Comparison of ENCODE assay signal across 17 cellular contexts in genomic region chr3:195860456-195860855, GRCh38. TPM values are rescaled to one million over a fixed set of nuclear protein-coding genes. Genes with fewer than 3 reads are reported as not detected.
DNase-seq lines count a peak whose midpoint lies in the region; ATAC-seq and TF ChIP-seq lines count a peak whose summit lies in the region.
"Had no signal": no experiment of that assay in that cellular context is flagged by ENCODE, and none has a peak within 500 bp of the region (broad histone marks: within the 10 kb centered on the region; RNA-seq: fewer than 3 reads in every experiment).

No MANE protein-coding gene starts in this region.

- H3K9me3 ChIP-seq in NT2/D1 (ENCODE audit: insufficient read depth, low read length): no peaks in the 10 kb centered on the region
- no peaks in the 10 kb centered on the region for H3K9me3 ChIP-seq in liver (ENCODE audit: control insufficient read depth in 4 of 4, low read length in 3 of 4)
- H3K9me3 ChIP-seq: BE2C had no signal

- peaks cover 7% of the 10 kb centered on the region for H3K4me1 Mint-ChIP-seq in activated naive CD8-positive, alpha-beta T cell treated with anti-CD3 and anti-CD28 coated beads for 36 hours
- H3K4me1 Mint-ChIP-seq in activated naive CD8-positive, alpha-beta T cell treated with anti-CD3 and anti-CD28 coated beads, Interleukin-2, amount 50 U/mL, for 24 hours: peaks cover 6% of the 10 kb centered on the region
- H3K4me1 Mint-ChIP-seq in stimulated activated memory B cell treated with anti-CD40 and anti-IgM and Interleukin-4, amounts not matched to agents 10 μg/mL and 1 μg/mL and 100 μg/mL, for 72 hours: peaks cover 22% of the 10 kb centered on the region
- peaks cover 3 to 5% of the 10 kb centered on the region in 2 donors for H3K4me1 Mint-ChIP-seq in effector memory CD8-positive, alpha-beta T cell (ENCODE audit: low read depth in 2 of 2)
- peaks cover 6% of the 10 kb centered on the region for H3K4me1 Mint-ChIP-seq in activated CD4-positive, alpha-beta memory T cell treated with anti-CD3 and anti-CD28 coated beads, Interleukin-2, amount 10 ng/mL, durations not matched to agents 7 days and 5 days

- H3K9me3 Mint-ChIP-seq in activated naive CD8-positive, alpha-beta T cell treated with anti-CD3 and anti-CD28 coated beads for 36 hours: no peaks in the 10 kb centered on the region
- H3K9me3 Mint-ChIP-seq in activated naive CD8-positive, alpha-beta T cell treated with anti-CD3 and anti-CD28 coated beads, Interleukin-2, amount 50 U/mL, for 24 hours: no peaks in the 10 kb centered on the region
- no peaks in the 10 kb centered on the region for H3K9me3 Mint-ChIP-seq in stimulated activated memory B cell treated with anti-CD40 and anti-IgM and Interleukin-4, amounts not matched to agents 10 μg/mL and 1 μg/mL and 100 μg/mL, for 72 hours
- H3K9me3 Mint-ChIP-seq in effector memory CD8-positive, alpha-beta T cell: no peaks in the 10 kb centered on the region
- no peaks in the 10 kb centered on the region for H3K9me3 Mint-ChIP-seq in activated CD4-positive, alpha-beta memory T cell treated with anti-CD3 and anti-CD28 coated beads, Interleukin-2, amount 10 ng/mL, durations not matched to agents 7 days and 5 days
- H3K9me3 Mint-ChIP-seq: CD8-positive, alpha-beta T cell had no signal

- no peak for DNase-seq in activated naive CD8-positive, alpha-beta T cell treated with anti-CD3 and anti-CD28 coated beads for 36 hours
- no peak for DNase-seq in activated naive CD8-positive, alpha-beta T cell treated with anti-CD3 and anti-CD28 coated beads, Interleukin-2, amount 50 U/mL, for 24 hours
- DNase-seq in NT2/D1 (ENCODE audit: low read depth, low spot score): no peak
- no peak for DNase-seq in effector memory CD8-positive, alpha-beta T cell
- DNase-seq in activated CD4-positive, alpha-beta memory T cell treated with anti-CD3 and anti-CD28 coated beads, Interleukin-2, amount 10 ng/mL, durations not matched to agents 7 days and 5 days: no peak
- no peak for DNase-seq in hippocampal formation (lab: John Stamatoyannopoulos, UW)
- DNase-seq: BE2C, DMS79 treated with DMSO at 0.1 percent for 48 hours, KBM-7, MV-4-11, NCI-H1694 treated with DMSO at 0.1 percent for 48 hours, NCI-H510A treated with DMSO at 0.1 percent for 48 hours, PC-3, SIG-M5 had no signal

- POLR2A ChIA-PET in activated CD4-positive, alpha-beta memory T cell treated with anti-CD3 and anti-CD28 coated beads, Interleukin-2, amount 10 ng/mL, durations not matched to agents 7 days and 5 days (lab: Charles Lee): interaction anchor here (4.0 kb wide), 1 partner anchor 34 kb away, joined by 21 read pairs; no protein-coding TSS in a partner anchor

- H3K4me3 Mint-ChIP-seq in activated naive CD8-positive, alpha-beta T cell treated with anti-CD3 and anti-CD28 coated beads for 36 hours: no peak overlapping the region
- H3K4me3 Mint-ChIP-seq in activated naive CD8-positive, alpha-beta T cell treated with anti-CD3 and anti-CD28 coated beads, Interleukin-2, amount 50 U/mL, for 24 hours: no peak overlapping the region
- H3K4me3 Mint-ChIP-seq in stimulated activated memory B cell treated with anti-CD40 and anti-IgM and Interleukin-4, amounts not matched to agents 10 μg/mL and 1 μg/mL and 100 μg/mL, for 72 hours: no peak overlapping the region
- H3K4me3 Mint-ChIP-seq in effector memory CD8-positive, alpha-beta T cell: peak overlapping the region in 1 of 2 donors; percentile 23
- no peak overlapping the region for H3K4me3 Mint-ChIP-seq in activated CD4-positive, alpha-beta memory T cell treated with anti-CD3 and anti-CD28 coated beads, Interleukin-2, amount 10 ng/mL, durations not matched to agents 7 days and 5 days

- TF ChIP-seq CTCF in liver (IDR thresholded peaks at IDR 0.05; ENCODE audit: low read depth, low read length, missing input control): no peak

- H3K27ac Mint-ChIP-seq in activated naive CD8-positive, alpha-beta T cell treated with anti-CD3 and anti-CD28 coated beads for 36 hours: peak overlapping the region; percentile 3
- H3K27ac Mint-ChIP-seq in activated naive CD8-positive, alpha-beta T cell treated with anti-CD3 and anti-CD28 coated beads, Interleukin-2, amount 50 U/mL, for 24 hours: no peak overlapping the region
- peak overlapping the region; percentile 58 for H3K27ac Mint-ChIP-seq in stimulated activated memory B cell treated with anti-CD40 and anti-IgM and Interleukin-4, amounts not matched to agents 10 μg/mL and 1 μg/mL and 100 μg/mL, for 72 hours
- no peak overlapping the region for H3K27ac Mint-ChIP-seq in effector memory CD8-positive, alpha-beta T cell
- no peak overlapping the region for H3K27ac Mint-ChIP-seq in activated CD4-positive, alpha-beta memory T cell treated with anti-CD3 and anti-CD28 coated beads, Interleukin-2, amount 10 ng/mL, durations not matched to agents 7 days and 5 days
- H3K27ac Mint-ChIP-seq: CD8-positive, alpha-beta T cell had no signal

- H3K4me3 ChIP-seq in NT2/D1 (ENCODE audit: insufficient read length, low read depth) (peak overlapping the region; percentile 3), liver (ENCODE audit: low read depth in 1 of 3, low read length in 3 of 3) (no peak overlapping the region)

- ATAC-seq in activated naive CD8-positive, alpha-beta T cell treated with anti-CD3 and anti-CD28 coated beads, Interleukin-2, amount 50 U/mL, for 24 hours: no peak
- ATAC-seq in stimulated activated memory B cell treated with anti-CD40 and anti-IgM and Interleukin-4, amounts not matched to agents 10 μg/mL and 1 μg/mL and 100 μg/mL, for 72 hours: no peak
- no peak for ATAC-seq in effector memory CD8-positive, alpha-beta T cell (replicated peaks)
- ATAC-seq: CD8-positive, alpha-beta T cell; PC-3 had no signal

- H3K36me3 Mint-ChIP-seq in activated naive CD8-positive, alpha-beta T cell treated with anti-CD3 and anti-CD28 coated beads for 36 hours: no peaks in the 10 kb centered on the region
- no peaks in the 10 kb centered on the region for H3K36me3 Mint-ChIP-seq in activated naive CD8-positive, alpha-beta T cell treated with anti-CD3 and anti-CD28 coated beads, Interleukin-2, amount 50 U/mL, for 24 hours (ENCODE audit: low read depth)
- H3K36me3 Mint-ChIP-seq in stimulated activated memory B cell treated with anti-CD40 and anti-IgM and Interleukin-4, amounts not matched to agents 10 μg/mL and 1 μg/mL and 100 μg/mL, for 72 hours: no peaks in the 10 kb centered on the region
- H3K36me3 Mint-ChIP-seq in effector memory CD8-positive, alpha-beta T cell (ENCODE audit: insufficient read depth): no peaks in the 10 kb centered on the region
- H3K36me3 Mint-ChIP-seq in activated CD4-positive, alpha-beta memory T cell treated with anti-CD3 and anti-CD28 coated beads, Interleukin-2, amount 10 ng/mL, durations not matched to agents 7 days and 5 days (ENCODE audit: low read depth): peaks cover 7% of the 10 kb centered on the region

- H3K4me1 ChIP-seq in NT2/D1 (ENCODE audit: insufficient read depth, insufficient read length) (peaks cover 10% of the 10 kb centered on the region), liver (ENCODE audit: control insufficient read depth in 4 of 4, insufficient read depth in 4 of 4, low read length in 3 of 4) (peaks cover 0 to 19% (median 9%) of the 10 kb centered on the region in 4 donors)

- WGBS in liver: 45% methylated on average over 6 of the region's 6 CpGs

- H3K36me3 ChIP-seq in NT2/D1 (ENCODE audit: insufficient read depth, insufficient read length, low read length) (peaks cover 19% of the 10 kb centered on the region), liver (ENCODE audit: control insufficient read depth in 4 of 4, insufficient read depth in 3 of 4, low read depth in 1 of 4, low read length in 3 of 4) (peaks cover under 1 to 5% (median 3%) of the 10 kb centered on the region in 4 donors)
- H3K36me3 ChIP-seq: BE2C had no signal

- H3K9ac ChIP-seq in NT2/D1 (ENCODE audit: insufficient read length, low read depth) (peak overlapping the region; percentile 72), liver (ENCODE audit: low read depth in 1 of 2, low read length in 2 of 2) (no peak overlapping the region)

- CTCF ChIA-PET in activated CD4-positive, alpha-beta memory T cell treated with anti-CD3 and anti-CD28 coated beads, Interleukin-2, amount 10 ng/mL, durations not matched to agents 7 days and 5 days (lab: Charles Lee): interaction anchor here (0.8 to 2.1 kb wide), 7 partner anchors 8 to 60 kb away, joined by 4 to 22 read pairs (median 6); partner anchors contain the start of gene TNK2

- no peaks in the 10 kb centered on the region for H3K27me3 ChIP-seq in NT2/D1 (ENCODE audit: insufficient read depth, insufficient read length)
- H3K27me3 ChIP-seq in liver (ENCODE audit: control insufficient read depth in 4 of 4, insufficient read depth in 4 of 4, low read length in 3 of 4): no peaks in the 10 kb centered on the region
- H3K27me3 ChIP-seq: BE2C had no signal

- H3K27ac ChIP-seq in liver (ENCODE audit: low read depth in 1 of 2, low read length in 2 of 2): no peak overlapping the region

- peaks cover 4% of the 10 kb centered on the region for H3K27me3 Mint-ChIP-seq in activated naive CD8-positive, alpha-beta T cell treated with anti-CD3 and anti-CD28 coated beads for 36 hours
- H3K27me3 Mint-ChIP-seq in activated naive CD8-positive, alpha-beta T cell treated with anti-CD3 and anti-CD28 coated beads, Interleukin-2, amount 50 U/mL, for 24 hours: peaks cover 11% of the 10 kb centered on the region
- no peaks in the 10 kb centered on the region for H3K27me3 Mint-ChIP-seq in stimulated activated memory B cell treated with anti-CD40 and anti-IgM and Interleukin-4, amounts not matched to agents 10 μg/mL and 1 μg/mL and 100 μg/mL, for 72 hours
- H3K27me3 Mint-ChIP-seq in effector memory CD8-positive, alpha-beta T cell: no peaks in the 10 kb centered on the region
- H3K27me3 Mint-ChIP-seq in activated CD4-positive, alpha-beta memory T cell treated with anti-CD3 and anti-CD28 coated beads, Interleukin-2, amount 10 ng/mL, durations not matched to agents 7 days and 5 days: peaks cover 5% of the 10 kb centered on the region

- no peak for TF ChIP-seq RAD21 in liver (IDR thresholded peaks at IDR 0.05)

TF ChIP-seq in liver, 16 proteins besides CTCF, POLR2A, EP300 and RAD21:
- TF ChIP-seq FOXA1 (IDR thresholded peaks at IDR 0.05) (peak; percentile 31), HNF4G (IDR thresholded peaks at IDR 0.05) (no peak)
TF ChIP-seq in liver: peak in this region for 1.

RNA-seq across cellular contexts. Expression of gene TNK2, which starts 47.9 kb away (rescaled TPM):
- total RNA-seq in activated naive CD8-positive, alpha-beta T cell treated with anti-CD3 and anti-CD28 coated beads for 36 hours: 10 to 100 TPM; 34.6 to 35.1 TPM
- 1 to 10 TPM; 8.3 to 9.4 TPM for total RNA-seq in liver
- 10 to 100 TPM in 1 of 2 donors, 1 to 10 TPM in 1; 4.0 to 12.2 TPM for polyA plus RNA-seq in liver
- total RNA-seq in activated CD4-positive, alpha-beta memory T cell treated with anti-CD3 and anti-CD28 coated beads, Interleukin-2, amount 10 ng/mL, durations not matched to agents 7 days and 5 days: 100 to 1,000 TPM; 113 to 115 TPM

RNA-seq across cellular contexts. Expression of gene MUC4, which starts 48.7 kb away (rescaled TPM):
- total RNA-seq in activated naive CD8-positive, alpha-beta T cell treated with anti-CD3 and anti-CD28 coated beads for 36 hours: under 1 TPM; 0.08 to 0.14 TPM
- not detected for total RNA-seq in liver
- polyA plus RNA-seq in liver: not detected
- total RNA-seq in activated CD4-positive, alpha-beta memory T cell treated with anti-CD3 and anti-CD28 coated beads, Interleukin-2, amount 10 ng/mL, durations not matched to agents 7 days and 5 days: under 1 TPM; 0.08 to 0.15 TPM
- total RNA-seq: CD8-positive, alpha-beta T cell; PC-3 had no signal

Comparison
In these comparisons a context has a peak if more than half of its experiments do, and no peak if none do; other contexts are left out.
1. H3K27ac Mint-ChIP-seq: peak in activated naive CD8-positive, alpha-beta T cell treated with anti-CD3 and anti-CD28 coated beads for 36 hours (single experiment) and stimulated activated memory B cell treated with anti-CD40 and anti-IgM and Interleukin-4, amounts not matched to agents 10 μg/mL and 1 μg/mL and 100 μg/mL, for 72 hours (single experiment); none in activated naive CD8-positive, alpha-beta T cell treated with anti-CD3 and anti-CD28 coated beads, Interleukin-2, amount 50 U/mL, for 24 hours (single experiment), effector memory CD8-positive, alpha-beta T cell (0 of 2) and activated CD4-positive, alpha-beta memory T cell treated with anti-CD3 and anti-CD28 coated beads, Interleukin-2, amount 10 ng/mL, durations not matched to agents 7 days and 5 days (single experiment).